ENCODE assay signal across 12 cellular contexts in genomic region chr20:35820715-35821114, GRCh38. TPM values are rescaled to one million over a fixed set of nuclear protein-coding genes. Genes with fewer than 3 reads are reported as not detected.
DNase-seq lines count a peak whose midpoint lies in the region; ATAC-seq, FAIRE-seq and TF ChIP-seq lines count a peak whose summit lies in the region.
"Had no signal": no experiment of that assay in that cellular context is flagged by ENCODE, and none has a peak within 500 bp of the region (broad histone marks: within the 10 kb centered on the region; RNA-seq: fewer than 3 reads in every experiment).

No MANE protein-coding gene starts in this region.

- TF ChIP-seq POLR2A in gastrocnemius medialis (IDR thresholded peaks at IDR 0.05) = no peak

- no peaks in the 10 kb centered on the region for H3K27me3 ChIP-seq in gastrocnemius medialis
- H3K27me3 ChIP-seq: Peyer's patch had no signal

- no peaks in the 10 kb centered on the region for H3K9me3 Mint-ChIP-seq in activated CD4-positive, alpha-beta T cell treated with anti-CD3 and anti-CD28 coated beads for 36 hours (ENCODE audit: low read depth)

- peak overlapping the region; percentile 95 for H3K27ac Mint-ChIP-seq in T-helper 17 cell
- no peak overlapping the region for H3K27ac Mint-ChIP-seq in activated CD4-positive, alpha-beta T cell treated with anti-CD3 and anti-CD28 coated beads for 36 hours

- no peak overlapping the region for H3K4me3 ChIP-seq in gastrocnemius medialis
- H3K4me3 ChIP-seq: Peyer's patch had no signal

- H3K4me1 Mint-ChIP-seq in T-helper 17 cell = peaks cover 30% of the 10 kb centered on the region
- H3K4me1 Mint-ChIP-seq in activated CD4-positive, alpha-beta T cell treated with anti-CD3 and anti-CD28 coated beads for 36 hours = peaks cover 27% of the 10 kb centered on the region

- in situ Hi-C loops in gastrocnemius medialis (cut with MboI; ENCODE audit: low sequenced_read_pairs in 4 of 4) = no loop called here
- in situ Hi-C loops in G401 (cut with HindIII; ENCODE audit: low sequenced_read_pairs) = no loop called here

- ATAC-seq in T-helper 17 cell (no peak), gastrocnemius medialis (peak; percentile 92 to 94)
- ATAC-seq in activated CD4-positive, alpha-beta T cell treated with anti-CD3 and anti-CD28 coated beads for 36 hours = no peak

- peaks cover 15 to 29% of the 10 kb centered on the region in 2 donors for H3K4me1 ChIP-seq in gastrocnemius medialis

- H3K27me3 Mint-ChIP-seq in T-helper 17 cell = no peaks in the 10 kb centered on the region
- H3K27me3 Mint-ChIP-seq in activated CD4-positive, alpha-beta T cell treated with anti-CD3 and anti-CD28 coated beads for 36 hours = no peaks in the 10 kb centered on the region

- POLR2A ChIA-PET in activated CD4-positive, alpha-beta T cell treated with anti-CD3 and anti-CD28 coated beads for 36 hours (lab: Charles Lee) = no interaction called here

- peak overlapping the region; percentile 56 to 79 (median 68) for H3K27ac ChIP-seq in gastrocnemius medialis
- H3K27ac ChIP-seq: Peyer's patch had no signal

- peak; percentile 59 for DNase-seq in GM03348 (ENCODE audit: low spot score)
- no peak for DNase-seq in T-helper 17 cell
- DNase-seq in glomerular visceral epithelial cell (ENCODE audit: extremely low spot score) = peak; percentile 67
- DNase-seq in gastrocnemius medialis = peak; percentile 23 to 64
- DNase-seq in G401 (ENCODE audit: low spot score) = no peak
- DNase-seq in cerebellar nuclear complex (lab: John Stamatoyannopoulos, UW) = no peak
- DNase-seq in D721Med (ENCODE audit: insufficient read length, low spot score) = no peak
- no peak for DNase-seq in activated CD4-positive, alpha-beta T cell treated with anti-CD3 and anti-CD28 coated beads for 36 hours
- DNase-seq: activated CD4-positive, CD25-positive, alpha-beta regulatory T cell treated with anti-CD3 and anti-CD28 coated beads, Interleukin-2, amount 50 U/mL, for 72 hours; activated naive CD4-positive, alpha-beta T cell treated with Interleukin-2 at 50 U/mL for 16 hours; NCI-H2029; Peyer's patch had no signal

- H3K36me3 Mint-ChIP-seq in T-helper 17 cell (ENCODE audit: low read depth) = peaks cover 7% of the 10 kb centered on the region
- peaks cover 28% of the 10 kb centered on the region for H3K36me3 Mint-ChIP-seq in activated CD4-positive, alpha-beta T cell treated with anti-CD3 and anti-CD28 coated beads for 36 hours (ENCODE audit: low read depth)

- CTCF ChIA-PET in activated CD4-positive, alpha-beta T cell treated with anti-CD3 and anti-CD28 coated beads for 36 hours (lab: Charles Lee) = interaction anchor here (0.5 to 1.0 kb wide), 2 partner anchors 90 to 204 kb away, joined by 3 read pairs; no protein-coding TSS in a partner anchor

- no peak for FAIRE-seq in D721Med (lab: Jason Lieb, UNC)

- intact Hi-C loops in gastrocnemius medialis (cut with DNase I; ENCODE audit: low total_unique reads) = no loop called here
- intact Hi-C loops in activated CD4-positive, alpha-beta T cell treated with anti-CD3 and anti-CD28 coated beads for 36 hours (cut with DNase I, micrococcal nuclease) = no loop called here

- no peaks in the 10 kb centered on the region for H3K36me3 ChIP-seq in gastrocnemius medialis
- H3K36me3 ChIP-seq: Peyer's patch had no signal

- no peak overlapping the region for H3K4me3 Mint-ChIP-seq in T-helper 17 cell
- no peak overlapping the region for H3K4me3 Mint-ChIP-seq in activated CD4-positive, alpha-beta T cell treated with anti-CD3 and anti-CD28 coated beads for 36 hours

- no peaks in the 10 kb centered on the region for H3K9me3 ChIP-seq in T-helper 17 cell (ENCODE audit: control insufficient read depth, low read length, poor library complexity, severe bottlenecking)
- no peaks in the 10 kb centered on the region for H3K9me3 ChIP-seq in gastrocnemius medialis
- H3K9me3 ChIP-seq: Peyer's patch had no signal

- TF ChIP-seq CTCF in gastrocnemius medialis (IDR thresholded peaks at IDR 0.05 in 4 of 5, conservative IDR thresholded peaks at IDR 0.05 in 1 of 5) = no peak
- no peak for TF ChIP-seq CTCF in D721Med (IDR thresholded peaks at IDR 0.05; ENCODE audit: insufficient read depth, missing control alignments)

RNA-seq across cellular contexts. Expression of gene PHF20, which starts 48.9 kb away (rescaled TPM):
- total RNA-seq in T-helper 17 cell (100 to 1,000 TPM; 121 to 129 TPM), gastrocnemius medialis (10 to 100 TPM; 72.6 to 91.9 (median 82.2) TPM)
- total RNA-seq in G401 (2014; rRNA removed; shearing (Covaris generic)) = 46.1 and 81.2 TPM in 2 replicates
- 10 to 100 TPM; 54.3 to 61.6 TPM for total RNA-seq in activated CD4-positive, alpha-beta T cell treated with anti-CD3 and anti-CD28 coated beads for 36 hours

Comparison
In these comparisons a context has a peak if more than half of its experiments do, and no peak if none do; other contexts are left out.
1. DNase-seq: peak in GM03348 (single experiment), glomerular visceral epithelial cell (single experiment) and gastrocnemius medialis (2 of 2); none in T-helper 17 cell (0 of 3), G401 (single experiment), cerebellar nuclear complex (0 of 2), D721Med (single experiment) and activated CD4-positive, alpha-beta T cell treated with anti-CD3 and anti-CD28 coated beads for 36 hours (single experiment).
2. ATAC-seq: peak in gastrocnemius medialis (2 of 2); none in T-helper 17 cell (single experiment) and activated CD4-positive, alpha-beta T cell treated with anti-CD3 and anti-CD28 coated beads for 36 hours (single experiment).